ENCODE assay signal across 3 cellular contexts in genomic region chr3:118000219-118000618, GRCh38.
TF ChIP-seq lines count a peak whose summit lies in the region.

No MANE protein-coding gene starts in this region.

TF ChIP-seq in IMR-90, 13 proteins besides CTCF, POLR2A, EP300 and RAD21:
- peak; percentile 74 for TF ChIP-seq NFE2L2 (IDR thresholded peaks at IDR 0.05; ENCODE audit: low read depth, low read length)
- peak; percentile 51; the same call in 1 of the 2 replicates for TF ChIP-seq CEBPB (IDR thresholded peaks at IDR 0.05; ENCODE audit: low read depth, low read length)
- no peak for TF ChIP-seq MAFK (IDR thresholded peaks at IDR 0.05; ENCODE audit: low read depth, low read length)

TF ChIP-seq in K562, 482 proteins besides CTCF, POLR2A, EP300 and RAD21:
- no peak for TF ChIP-seq USF1 (CRISPR knock-in tag; IDR thresholded peaks at IDR 0.05)
- TF ChIP-seq TSHZ1 (CRISPR knock-in tag; IDR thresholded peaks at IDR 0.05), result no peak
- no peak for TF ChIP-seq HDAC8 (tag; IDR thresholded peaks at IDR 0.05)
- no peak for TF ChIP-seq MTA3 (IDR thresholded peaks at IDR 0.05; ENCODE audit: borderline replicate concordance)
- no peak for TF ChIP-seq NCOA6 (IDR thresholded peaks at IDR 0.05)
- no peak for TF ChIP-seq FOXK1 (CRISPR knock-in tag; IDR thresholded peaks at IDR 0.05; ENCODE audit: borderline replicate concordance)
- TF ChIP-seq CEBPG (CRISPR knock-in tag; IDR thresholded peaks at IDR 0.05), result no peak
- TF ChIP-seq CEBPG (tag; conservative IDR thresholded peaks at IDR 0.05 in 1 of 2, IDR thresholded peaks at IDR 0.05 in 1 of 2), result peak; percentile 14 to 34; a peak in 2 of 4 replicates
- TF ChIP-seq ATF4 (CRISPR knock-in tag; IDR thresholded peaks at IDR 0.05), result 0 out of 2 replicates have a peak, but pooled peaks have one; percentile 59
- TF ChIP-seq HDGF (IDR thresholded peaks at IDR 0.05), result no peak
- no peak for TF ChIP-seq ZNF311 (CRISPR knock-in tag; IDR thresholded peaks at IDR 0.05)

TF ChIP-seq in HEK293T, 16 proteins besides CTCF, POLR2A, EP300 and RAD21:
- TF ChIP-seq ZNF384 (IDR thresholded peaks at IDR 0.05) (no peak), SUZ12 (IDR thresholded peaks at IDR 0.05) (no peak), L3MBTL2 (conservative IDR thresholded peaks at IDR 0.05) (no peak), ARNT (IDR thresholded peaks at IDR 0.05) (no peak), BHLHE40 (IDR thresholded peaks at IDR 0.05; ENCODE audit: borderline replicate concordance) (no peak), PKNOX1 (IDR thresholded peaks at IDR 0.05) (no peak), SP1 (IDR thresholded peaks at IDR 0.05) (no peak), LEF1 (IDR thresholded peaks at IDR 0.05; ENCODE audit: borderline replicate concordance) (no peak), ELF4 (IDR thresholded peaks at IDR 0.05) (no peak), HDGF (IDR thresholded peaks at IDR 0.05; ENCODE audit: borderline replicate concordance) (no peak), CTBP1 (IDR thresholded peaks at IDR 0.05; ENCODE audit: borderline replicate concordance) (no peak)
